In genomic region chr2:126729896-126730295, GRCh38 we compare ENCODE assay signal across 21 cellular contexts.
DNase-seq lines count a peak whose midpoint lies in the region; ATAC-seq, FAIRE-seq and TF ChIP-seq lines count a peak whose summit lies in the region.
"Had no signal": no experiment of that assay in that cellular context is flagged by ENCODE, and none has a peak within 500 bp of the region (broad histone marks: within the 10 kb centered on the region; RNA-seq: fewer than 3 reads in every experiment).

No MANE protein-coding gene starts in this region.

- POLR2A ChIA-PET in Panc1 (lab: Charles Lee), result no interaction called here
- POLR2A ChIA-PET in HepG2 (lab: Yijun Ruan, JAX), result no interaction called here

- H3K4me3 ChIP-seq in Panc1 (ENCODE audit: low read depth in 2 of 2, low read length in 2 of 2) (no peak overlapping the region), RWPE2 (ENCODE audit: severe bottlenecking) (no peak overlapping the region), HepG2 (replicated peaks in 1 of 3; ENCODE audit: insufficient read depth in 1 of 3, low read depth in 2 of 3, low read length in 3 of 3) (no peak overlapping the region), mucosa of descending colon (no peak overlapping the region)
- H3K4me3 ChIP-seq: GM23338 had no signal

- H3K9ac ChIP-seq in HepG2 (ENCODE audit: insufficient read depth, low read depth, low read length), result no peak overlapping the region

- no peak overlapping the region for H3K4me2 ChIP-seq in HepG2 (ENCODE audit: low read depth, low read length)
- H3K4me2 ChIP-seq: GM23338 had no signal

- H3K36me3 Mint-ChIP-seq in stimulated activated effector memory CD8-positive, alpha-beta T cell treated with anti-CD3 and anti-CD28 coated beads, Interleukin-12 subunit alpha, Interleukin-12 subunit beta, amount 100 ng/mL, for 72 hours, result no peaks in the 10 kb centered on the region
- H3K36me3 Mint-ChIP-seq: CD4-positive, CD25-positive, alpha-beta regulatory T cell had no signal

- H3K36me3 ChIP-seq in Panc1 (ENCODE audit: control insufficient read depth, insufficient read depth, low read length) (no peaks in the 10 kb centered on the region), RWPE2 (ENCODE audit: low read depth) (no peaks in the 10 kb centered on the region), HepG2 (replicated peaks in 1 of 2; ENCODE audit: control insufficient read depth in 1 of 2, insufficient read depth in 2 of 2, low read length in 2 of 2) (no peaks in the 10 kb centered on the region), mucosa of descending colon (ENCODE audit: low read depth) (no peaks in the 10 kb centered on the region)
- H3K36me3 ChIP-seq: BE2C had no signal

- no peak overlapping the region for H2AFZ ChIP-seq in HepG2 (ENCODE audit: low read length)
- H2AFZ ChIP-seq: GM23338 had no signal

- H3K27ac Mint-ChIP-seq in stimulated activated effector memory CD8-positive, alpha-beta T cell treated with anti-CD3 and anti-CD28 coated beads, Interleukin-12 subunit alpha, Interleukin-12 subunit beta, amount 100 ng/mL, for 72 hours, result no peak overlapping the region
- H3K27ac Mint-ChIP-seq: CD8-positive, alpha-beta memory T cell; GM23338 had no signal

- H3K79me2 ChIP-seq in HepG2 (ENCODE audit: insufficient read depth, low read length), result no peaks in the 10 kb centered on the region

- no peaks in the 10 kb centered on the region for H3K27me3 ChIP-seq in Panc1 (ENCODE audit: control insufficient read depth, insufficient read depth, low read length)
- H3K27me3 ChIP-seq in RWPE2 (ENCODE audit: insufficient read depth, poor library complexity, severe bottlenecking), result peaks cover 4% of the 10 kb centered on the region
- H3K27me3 ChIP-seq in HepG2 (ENCODE audit: control insufficient read depth in 1 of 2, insufficient read depth in 2 of 2, low read length in 2 of 2), result peaks cover 0 to 12% of the 10 kb centered on the region in 2 experiments; a peak in 1 of 5 replicates
- H3K27me3 ChIP-seq: BE2C had no signal

- no peaks in the 10 kb centered on the region for H4K20me1 ChIP-seq in HepG2 (ENCODE audit: insufficient read depth, low read length)

- peaks cover 10% of the 10 kb centered on the region for H3K9me3 Mint-ChIP-seq in stimulated activated effector memory CD8-positive, alpha-beta T cell treated with anti-CD3 and anti-CD28 coated beads, Interleukin-12 subunit alpha, Interleukin-12 subunit beta, amount 100 ng/mL, for 72 hours

- TF ChIP-seq CTCF in Panc1 (IDR thresholded peaks at IDR 0.05), result no peak
- no peak for TF ChIP-seq CTCF in RWPE2 (IDR thresholded peaks at IDR 0.05; ENCODE audit: poor library complexity, severe bottlenecking)
- TF ChIP-seq CTCF in HepG2 (CRISPR knock-in tag; IDR thresholded peaks at IDR 0.05), result no peak
- no peak for TF ChIP-seq CTCF in mucosa of descending colon (IDR thresholded peaks at IDR 0.05)

- in situ Hi-C loops in Panc1 (cut with HindIII; ENCODE audit: low pct_unique_long_range_greater_than_20kb, low sequenced_read_pairs), result no loop called here
- in situ Hi-C loops in HepG2 (cut with HindIII; ENCODE audit: extremely low pct_ligation_motif_present, low pct_unique_long_range_greater_than_20kb), result no loop called here

- 0% methylated on average over 1 of the region's 4 CpGs for WGBS in HepG2 (ENCODE audit: low lambda C conversion rate)

- H3K4me1 ChIP-seq in Panc1 (ENCODE audit: control insufficient read depth, insufficient read depth, low read length) (no peaks in the 10 kb centered on the region), RWPE2 (ENCODE audit: insufficient read depth, poor library complexity, severe bottlenecking) (no peaks in the 10 kb centered on the region), HepG2 (ENCODE audit: insufficient read depth, low read length) (no peaks in the 10 kb centered on the region), mucosa of descending colon (ENCODE audit: low read depth) (no peaks in the 10 kb centered on the region)
- H3K4me1 ChIP-seq: BE2C had no signal

- H3K27ac ChIP-seq in Panc1 (ENCODE audit: low read length) (no peak overlapping the region), RWPE2 (ENCODE audit: poor library complexity, severe bottlenecking) (no peak overlapping the region), HepG2 (ENCODE audit: extremely low read length, insufficient read depth, low read length) (no peak overlapping the region)

- peak; percentile 68; the same call in 1 of the 2 replicates for ATAC-seq in Panc1
- ATAC-seq in RWPE2 (ENCODE audit: low read depth), result peak; percentile 14; the same call in 1 of the 3 replicates
- peak; percentile 49 for ATAC-seq in HepG2
- ATAC-seq in stimulated activated effector memory CD8-positive, alpha-beta T cell treated with anti-CD3 and anti-CD28 coated beads, Interleukin-12 subunit alpha, Interleukin-12 subunit beta, amount 100 ng/mL, for 72 hours, result peak; percentile 21
- ATAC-seq in GM18873 (IDR thresholded peaks at IDR 0.05; ENCODE audit: low FRiP score, unreplicated experiment), result no peak
- no peak for ATAC-seq in mucosa of descending colon
- ATAC-seq: GM23338, HCT116 had no signal

- no peak for DNase-seq in Panc1 (ENCODE audit: low read depth, low spot score)
- no peak for DNase-seq in RWPE2 (ENCODE audit: low spot score)
- no peak for DNase-seq in HepG2 (ENCODE audit: low spot score)
- DNase-seq in stimulated activated effector memory CD8-positive, alpha-beta T cell treated with anti-CD3 and anti-CD28 coated beads, Interleukin-12 subunit alpha, Interleukin-12 subunit beta, amount 100 ng/mL, for 72 hours (ENCODE audit: low spot score in 2 of 2), result peak in 1 of 2 donors; percentile 38
- DNase-seq in mucosa of descending colon, result no peak
- no peak for DNase-seq in Kasumi-1 (lab: John Stamatoyannopoulos, UW)
- DNase-seq: ACHN; BE2C; C1 segment of cervical spinal cord; CD4-positive, CD25-positive, alpha-beta regulatory T cell; CD8-positive, alpha-beta memory T cell; COR-L47; DMS 273 treated with DMSO at 0.1 percent for 48 hours; DMS53 had no signal

- BruUV-seq in Panc1 (replicated peaks; lab: Mats Ljungman, UMichigan) (no TSS peak), HepG2 (replicated peaks; lab: Mats Ljungman, UMichigan) (no TSS peak)

- FAIRE-seq in HepG2 (lab: Jason Lieb, UNC), result no peak
- FAIRE-seq: A204.1, G401.6, GM12891, H54 had no signal

- CTCF ChIA-PET in Panc1 (lab: Charles Lee), result no interaction called here
- CTCF ChIA-PET in HepG2 (lab: Yijun Ruan, JAX; ENCODE audit: low intra/inter-chr PET ratio, low total read pairs), result no interaction called here

- no peak for TF ChIP-seq POLR2A in HepG2 (IDR thresholded peaks at IDR 0.05; ENCODE audit: insufficient read depth in 1 of 2, low read depth in 2 of 2, low read length in 2 of 2)

- peaks cover 9% of the 10 kb centered on the region for H3K4me1 Mint-ChIP-seq in stimulated activated effector memory CD8-positive, alpha-beta T cell treated with anti-CD3 and anti-CD28 coated beads, Interleukin-12 subunit alpha, Interleukin-12 subunit beta, amount 100 ng/mL, for 72 hours
- H3K4me1 Mint-ChIP-seq: CD8-positive, alpha-beta memory T cell; GM23338 had no signal

- TF ChIP-seq EP300 in HepG2 (IDR thresholded peaks at IDR 0.05; ENCODE audit: low read depth in 2 of 2, low read length in 2 of 2) (no peak), HepG2 (CRISPR knock-in tag; IDR thresholded peaks at IDR 0.05; ENCODE audit: borderline replicate concordance) (no peak)

- H3K4me3 Mint-ChIP-seq in stimulated activated effector memory CD8-positive, alpha-beta T cell treated with anti-CD3 and anti-CD28 coated beads, Interleukin-12 subunit alpha, Interleukin-12 subunit beta, amount 100 ng/mL, for 72 hours, result no peak overlapping the region
- H3K4me3 Mint-ChIP-seq: CD4-positive, CD25-positive, alpha-beta regulatory T cell; CD8-positive, alpha-beta memory T cell; GM23338 had no signal

- no peak for TF ChIP-seq RAD21 in HepG2 (CRISPR knock-in tag; IDR thresholded peaks at IDR 0.05)

- H3K9me3 ChIP-seq in Panc1 (ENCODE audit: control insufficient read depth, insufficient read depth, low read depth, low read length) (no peaks in the 10 kb centered on the region), RWPE2 (ENCODE audit: severe bottlenecking) (no peaks in the 10 kb centered on the region), HepG2 (ENCODE audit: low read length) (peaks cover 7% of the 10 kb centered on the region; the same call in 1 of the 2 replicates), mucosa of descending colon (no peaks in the 10 kb centered on the region)
- H3K9me3 ChIP-seq: BE2C had no signal

- intact Hi-C loops in Panc1 (cut with micrococcal nuclease; ENCODE audit: unreplicated experiment), result no loop called here
- intact Hi-C loops in HepG2 (cut with micrococcal nuclease; ENCODE audit: unreplicated experiment), result no loop called here
- intact Hi-C loops in mucosa of descending colon (cut with DNase I, micrococcal nuclease), result no loop called here

TF ChIP-seq in HepG2, 621 proteins besides CTCF, POLR2A, EP300 and RAD21 (continues in another document):
- TF ChIP-seq ZNF512B (CRISPR knock-in tag; IDR thresholded peaks at IDR 0.05; ENCODE audit: borderline replicate concordance) (no peak), ZBTB26 (CRISPR knock-in tag; IDR thresholded peaks at IDR 0.05; ENCODE audit: borderline replicate concordance) (no peak)

Comparison
In these comparisons a context has a peak if more than half of its experiments do, and no peak if none do; other contexts are left out.
1. ATAC-seq: peak in Panc1 (single experiment), RWPE2 (single experiment), HepG2 (single experiment) and stimulated activated effector memory CD8-positive, alpha-beta T cell treated with anti-CD3 and anti-CD28 coated beads, Interleukin-12 subunit alpha, Interleukin-12 subunit beta, amount 100 ng/mL, for 72 hours (single experiment); none in GM18873 (single experiment) and mucosa of descending colon (single experiment).